ENCODE assay signal across 1 cellular context in the genomic region with DNA sequence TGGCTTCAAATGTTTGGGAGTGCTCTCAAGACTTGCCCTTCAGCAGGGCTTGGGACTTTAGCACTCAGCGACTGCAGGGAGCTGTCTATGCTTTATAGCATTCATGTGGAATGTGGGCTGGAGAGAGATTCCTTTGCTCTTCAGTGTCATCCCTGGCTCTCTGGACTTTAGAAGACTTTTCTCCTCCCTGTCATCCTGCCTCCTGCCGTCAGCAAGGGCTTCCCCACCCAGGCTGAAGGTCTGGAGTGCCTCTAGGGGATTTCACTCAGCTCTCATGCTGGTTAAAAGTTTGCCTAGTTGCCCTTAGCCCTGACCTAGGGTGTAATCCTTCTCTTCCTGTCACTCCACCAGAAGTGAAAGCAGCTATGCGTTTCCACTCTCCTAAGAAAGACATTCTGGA.
A peak's percentile ranks its signal among the peaks of the same experiment; 100 is the strongest.
TF ChIP-seq lines count a peak whose summit lies in the region.

No MANE protein-coding gene starts in this region.

TF ChIP-seq in HepG2, 621 proteins besides CTCF, POLR2A, EP300 and RAD21 (continued from another document and continues in another):
- TF ChIP-seq DPF2 (CRISPR knock-in tag; IDR thresholded peaks at IDR 0.05; ENCODE audit: borderline replicate concordance, low read depth): no peak
- TF ChIP-seq ZNF292 (CRISPR knock-in tag; IDR thresholded peaks at IDR 0.05; ENCODE audit: borderline replicate concordance, low read depth): peak; percentile 31; the same call in 1 of the 2 replicates
- no peak for TF ChIP-seq ZNF614 (CRISPR knock-in tag; IDR thresholded peaks at IDR 0.05; ENCODE audit: borderline replicate concordance)
- no peak for TF ChIP-seq HIVEP1 (CRISPR knock-in tag; IDR thresholded peaks at IDR 0.05)
- TF ChIP-seq ZNF225 (CRISPR knock-in tag; IDR thresholded peaks at IDR 0.05): no peak
- no peak for TF ChIP-seq HMG20A (CRISPR knock-in tag; IDR thresholded peaks at IDR 0.05; ENCODE audit: borderline replicate concordance)
- no peak for TF ChIP-seq ZKSCAN5 (CRISPR knock-in tag; IDR thresholded peaks at IDR 0.05)
- 0 out of 2 replicates have a peak, but pooled peaks have one; percentile 22 for TF ChIP-seq PHF21A (CRISPR knock-in tag; IDR thresholded peaks at IDR 0.05)
- no peak for TF ChIP-seq ZFYVE20 (CRISPR knock-in tag; IDR thresholded peaks at IDR 0.05; ENCODE audit: borderline replicate concordance, low read depth)
- no peak for TF ChIP-seq CEBPG (CRISPR knock-in tag; IDR thresholded peaks at IDR 0.05)
- TF ChIP-seq NRL (CRISPR knock-in tag; IDR thresholded peaks at IDR 0.05; ENCODE audit: borderline replicate concordance): no peak
- TF ChIP-seq HNF4A (CRISPR knock-in tag; IDR thresholded peaks at IDR 0.05): peak; percentile 55
- TF ChIP-seq ZKSCAN1 (IDR thresholded peaks at IDR 0.05; ENCODE audit: low read length): no peak
- no peak for TF ChIP-seq CREB1 (IDR thresholded peaks at IDR 0.05)
- no peak for TF ChIP-seq CREB1 (CRISPR knock-in tag; IDR thresholded peaks at IDR 0.05)
- no peak for TF ChIP-seq NFE2 (CRISPR knock-in tag; IDR thresholded peaks at IDR 0.05)
- TF ChIP-seq FOXM1 (CRISPR knock-in tag; IDR thresholded peaks at IDR 0.05): no peak
- no peak for TF ChIP-seq JUNB (CRISPR knock-in tag; IDR thresholded peaks at IDR 0.05; ENCODE audit: borderline replicate concordance)
- no peak for TF ChIP-seq GABPB1 (CRISPR knock-in tag; IDR thresholded peaks at IDR 0.05)
- TF ChIP-seq PHF20 (CRISPR knock-in tag; IDR thresholded peaks at IDR 0.05): no peak
- TF ChIP-seq MYNN (CRISPR knock-in tag; IDR thresholded peaks at IDR 0.05; ENCODE audit: low read depth): no peak
- TF ChIP-seq, protein P1, sequence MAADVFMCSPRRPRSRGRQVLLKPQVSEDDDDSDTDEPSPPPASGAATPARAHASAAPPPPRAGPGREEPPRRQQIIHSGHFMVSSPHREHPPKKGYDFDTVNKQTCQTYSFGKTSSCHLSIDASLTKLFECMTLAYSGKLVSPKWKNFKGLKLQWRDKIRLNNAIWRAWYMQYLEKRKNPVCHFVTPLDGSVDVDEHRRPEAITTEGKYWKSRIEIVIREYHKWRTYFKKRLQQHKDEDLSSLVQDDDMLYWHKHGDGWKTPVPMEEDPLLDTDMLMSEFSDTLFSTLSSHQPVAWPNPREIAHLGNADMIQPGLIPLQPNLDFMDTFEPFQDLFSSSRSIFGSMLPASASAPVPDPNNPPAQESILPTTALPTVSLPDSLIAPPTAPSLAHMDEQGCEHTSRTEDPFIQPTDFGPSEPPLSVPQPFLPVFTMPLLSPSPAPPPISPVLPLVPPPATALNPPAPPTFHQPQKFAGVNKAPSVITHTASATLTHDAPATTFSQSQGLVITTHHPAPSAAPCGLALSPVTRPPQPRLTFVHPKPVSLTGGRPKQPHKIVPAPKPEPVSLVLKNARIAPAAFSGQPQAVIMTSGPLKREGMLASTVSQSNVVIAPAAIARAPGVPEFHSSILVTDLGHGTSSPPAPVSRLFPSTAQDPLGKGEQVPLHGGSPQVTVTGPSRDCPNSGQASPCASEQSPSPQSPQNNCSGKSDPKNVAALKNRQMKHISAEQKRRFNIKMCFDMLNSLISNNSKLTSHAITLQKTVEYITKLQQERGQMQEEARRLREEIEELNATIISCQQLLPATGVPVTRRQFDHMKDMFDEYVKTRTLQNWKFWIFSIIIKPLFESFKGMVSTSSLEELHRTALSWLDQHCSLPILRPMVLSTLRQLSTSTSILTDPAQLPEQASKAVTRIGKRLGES (CRISPR knock-in tag; IDR thresholded peaks at IDR 0.05; ENCODE audit: borderline replicate concordance): no peak
- no peak for TF ChIP-seq FOXK1 (CRISPR knock-in tag; IDR thresholded peaks at IDR 0.05; ENCODE audit: borderline replicate concordance, low read depth)
- TF ChIP-seq ZNF362 (CRISPR knock-in tag; IDR thresholded peaks at IDR 0.05; ENCODE audit: borderline replicate concordance): no peak
- no peak for TF ChIP-seq ZFP90 (CRISPR knock-in tag; IDR thresholded peaks at IDR 0.05; ENCODE audit: borderline replicate concordance)
- TF ChIP-seq NR1H2 (CRISPR knock-in tag; IDR thresholded peaks at IDR 0.05; ENCODE audit: borderline replicate concordance, low read depth): no peak
- no peak for TF ChIP-seq ZNF367 (CRISPR knock-in tag; IDR thresholded peaks at IDR 0.05; ENCODE audit: borderline replicate concordance)
- TF ChIP-seq ZNF589 (CRISPR knock-in tag; conservative IDR thresholded peaks at IDR 0.05): no peak
- no peak for TF ChIP-seq HMGXB3 (CRISPR knock-in tag; IDR thresholded peaks at IDR 0.05; ENCODE audit: borderline replicate concordance)
- TF ChIP-seq ZNF770 (CRISPR knock-in tag; IDR thresholded peaks at IDR 0.05): peak; percentile 60; the same call in 1 of the 2 replicates
- no peak for TF ChIP-seq ZNF431 (CRISPR knock-in tag; IDR thresholded peaks at IDR 0.05; ENCODE audit: borderline replicate concordance, low read depth)
- TF ChIP-seq TEAD3 (CRISPR knock-in tag; optimal IDR thresholded peaks at IDR 0.05; ENCODE audit: borderline replicate concordance): peak; percentile 61
- no peak for TF ChIP-seq MIER3 (CRISPR knock-in tag; IDR thresholded peaks at IDR 0.05; ENCODE audit: borderline replicate concordance)
- TF ChIP-seq SALL1 (CRISPR knock-in tag; IDR thresholded peaks at IDR 0.05): peak; percentile 17; the same call in 1 of the 2 replicates
- TF ChIP-seq NR2F6 (IDR thresholded peaks at IDR 0.05): no peak
- no peak for TF ChIP-seq NR2F6 (CRISPR knock-in tag; IDR thresholded peaks at IDR 0.05)
- TF ChIP-seq, protein P2, sequence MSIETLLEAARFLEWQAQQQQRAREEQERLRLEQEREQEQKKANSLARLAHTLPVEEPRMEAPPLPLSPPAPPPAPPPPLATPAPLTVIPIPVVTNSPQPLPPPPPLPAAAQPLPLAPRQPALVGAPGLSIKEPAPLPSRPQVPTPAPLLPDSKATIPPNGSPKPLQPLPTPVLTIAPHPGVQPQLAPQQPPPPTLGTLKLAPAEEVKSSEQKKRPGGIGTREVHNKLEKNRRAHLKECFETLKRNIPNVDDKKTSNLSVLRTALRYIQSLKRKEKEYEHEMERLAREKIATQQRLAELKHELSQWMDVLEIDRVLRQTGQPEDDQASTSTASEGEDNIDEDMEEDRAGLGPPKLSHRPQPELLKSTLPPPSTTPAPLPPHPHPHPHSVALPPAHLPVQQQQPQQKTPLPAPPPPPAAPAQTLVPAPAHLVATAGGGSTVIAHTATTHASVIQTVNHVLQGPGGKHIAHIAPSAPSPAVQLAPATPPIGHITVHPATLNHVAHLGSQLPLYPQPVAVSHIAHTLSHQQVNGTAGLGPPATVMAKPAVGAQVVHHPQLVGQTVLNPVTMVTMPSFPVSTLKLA (IDR thresholded peaks at IDR 0.05): no peak
- TF ChIP-seq STAG1 (CRISPR knock-in tag; IDR thresholded peaks at IDR 0.05): peak; percentile 29; the same call in 1 of the 2 replicates
- no peak for TF ChIP-seq NBN (conservative IDR thresholded peaks at IDR 0.05)
- TF ChIP-seq KLF6 (CRISPR knock-in tag; IDR thresholded peaks at IDR 0.05): no peak
- TF ChIP-seq ZNF556 (CRISPR knock-in tag; IDR thresholded peaks at IDR 0.05; ENCODE audit: borderline replicate concordance): peak; percentile 53; the same call in 1 of the 2 replicates
- TF ChIP-seq ZNF773 (CRISPR knock-in tag; IDR thresholded peaks at IDR 0.05; ENCODE audit: borderline replicate concordance): no peak
- TF ChIP-seq SMARCC2 (IDR thresholded peaks at IDR 0.05): no peak
- TF ChIP-seq ZFP36L1 (CRISPR knock-in tag; IDR thresholded peaks at IDR 0.05): no peak
- TF ChIP-seq RBFOX2 (IDR thresholded peaks at IDR 0.05; ENCODE audit: low read depth, low read length): no peak
- TF ChIP-seq PHB2 (IDR thresholded peaks at IDR 0.05; ENCODE audit: partially characterized antibody): no peak
- TF ChIP-seq GATA4 (IDR thresholded peaks at IDR 0.05; ENCODE audit: borderline replicate concordance, low read depth): no peak
- TF ChIP-seq KLF11 (CRISPR knock-in tag; IDR thresholded peaks at IDR 0.05): no peak
- no peak for TF ChIP-seq ZSCAN20 (CRISPR knock-in tag; IDR thresholded peaks at IDR 0.05; ENCODE audit: borderline replicate concordance)
- TF ChIP-seq ZNF768 (CRISPR knock-in tag; IDR thresholded peaks at IDR 0.05): no peak
- TF ChIP-seq ZMYM4 (CRISPR knock-in tag; IDR thresholded peaks at IDR 0.05): peak; percentile 47; the same call in 1 of the 2 replicates
- no peak for TF ChIP-seq ZNF788 (CRISPR knock-in tag; IDR thresholded peaks at IDR 0.05; ENCODE audit: borderline replicate concordance)
- peak; percentile 22; the same call in 1 of the 2 replicates for TF ChIP-seq MIXL1 (CRISPR knock-in tag; IDR thresholded peaks at IDR 0.05)
- no peak for TF ChIP-seq ZNF619 (CRISPR knock-in tag; IDR thresholded peaks at IDR 0.05)
- no peak for TF ChIP-seq BRD4 (CRISPR knock-in tag; IDR thresholded peaks at IDR 0.05)
- TF ChIP-seq SOX13 (IDR thresholded peaks at IDR 0.05): no peak
- TF ChIP-seq SOX13 (CRISPR knock-in tag; conservative IDR thresholded peaks at IDR 0.05 in 1 of 2, IDR thresholded peaks at IDR 0.05 in 1 of 2): no peak
- TF ChIP-seq NCOA5 (CRISPR knock-in tag; IDR thresholded peaks at IDR 0.05): no peak
- TF ChIP-seq ZNF326 (CRISPR knock-in tag; IDR thresholded peaks at IDR 0.05; ENCODE audit: borderline replicate concordance): no peak
- TF ChIP-seq ZNF207 (IDR thresholded peaks at IDR 0.05; ENCODE audit: borderline replicate concordance): no peak
- no peak for TF ChIP-seq ARNT (IDR thresholded peaks at IDR 0.05)
- no peak for TF ChIP-seq ZNF569 (CRISPR knock-in tag; IDR thresholded peaks at IDR 0.05; ENCODE audit: borderline replicate concordance)
- TF ChIP-seq, protein P3, sequence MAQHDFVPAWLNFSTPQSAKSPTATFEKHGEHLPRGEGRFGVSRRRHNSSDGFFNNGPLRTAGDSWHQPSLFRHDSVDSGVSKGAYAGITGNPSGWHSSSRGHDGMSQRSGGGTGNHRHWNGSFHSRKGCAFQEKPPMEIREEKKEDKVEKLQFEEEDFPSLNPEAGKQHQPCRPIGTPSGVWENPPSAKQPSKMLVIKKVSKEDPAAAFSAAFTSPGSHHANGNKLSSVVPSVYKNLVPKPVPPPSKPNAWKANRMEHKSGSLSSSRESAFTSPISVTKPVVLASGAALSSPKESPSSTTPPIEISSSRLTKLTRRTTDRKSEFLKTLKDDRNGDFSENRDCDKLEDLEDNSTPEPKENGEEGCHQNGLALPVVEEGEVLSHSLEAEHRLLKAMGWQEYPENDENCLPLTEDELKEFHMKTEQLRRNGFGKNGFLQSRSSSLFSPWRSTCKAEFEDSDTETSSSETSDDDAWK (CRISPR knock-in tag; IDR thresholded peaks at IDR 0.05): no peak
